In genomic region chr7:120280743-120281142, GRCh38 we compare ENCODE assay signal across 1 cellular context.
TF ChIP-seq lines count a peak whose summit lies in the region.

No MANE protein-coding gene starts in this region.

TF ChIP-seq in GM12878, 131 proteins besides CTCF, POLR2A, EP300 and RAD21:
- TF ChIP-seq ZBTB33 (IDR thresholded peaks at IDR 0.05) (peak; percentile 75; the same call in 1 of the 2 replicates), ZNF274 (IDR thresholded peaks at IDR 0.05; ENCODE audit: insufficient read depth, insufficient read length) (no peak)
